11 cellular contexts compared by ENCODE assay signal in the genomic region with DNA sequence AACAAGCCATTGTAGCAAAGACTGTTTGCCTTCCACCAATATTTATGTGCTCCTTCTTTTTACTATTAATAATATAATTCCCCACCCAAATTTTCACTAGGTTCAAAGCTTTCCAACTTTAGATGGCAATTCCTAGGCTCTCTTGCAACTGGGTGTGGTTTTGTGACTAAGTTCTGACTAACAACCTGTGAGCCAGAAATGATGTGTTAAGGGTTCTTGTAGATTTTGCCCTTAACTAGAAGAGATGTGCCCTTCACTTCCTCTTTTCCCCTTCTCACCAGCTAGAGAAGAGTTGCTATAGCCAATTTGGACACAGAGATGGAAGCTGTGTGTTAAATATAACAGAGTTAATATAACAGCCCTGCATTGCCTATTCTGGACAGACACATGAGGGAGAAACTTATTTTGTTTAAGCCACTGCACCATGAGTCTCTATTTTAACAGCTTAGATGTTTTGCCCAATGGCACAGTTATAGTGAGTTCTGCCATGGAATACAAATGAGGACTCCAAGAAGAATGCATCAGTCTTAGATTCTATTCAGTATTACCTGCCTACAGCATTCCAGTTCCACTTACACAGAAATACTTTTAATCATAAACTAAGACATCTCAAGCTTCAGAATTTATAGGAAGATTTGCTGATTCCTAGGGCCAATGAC.
DNase-seq lines count a peak whose midpoint lies in the region; ATAC-seq lines count a peak whose summit lies in the region.
"Had no signal": no experiment of that assay in that cellular context is flagged by ENCODE, and none has a peak within 500 bp of the region (broad histone marks: within the 10 kb centered on the region; RNA-seq: fewer than 3 reads in every experiment).

No MANE protein-coding gene starts in this region.

- peak; percentile 36 for DNase-seq in GM03348 (ENCODE audit: low spot score)
- peak; percentile 52 for DNase-seq in HPDE6-E6E7 (ENCODE audit: extremely low spot score)
- DNase-seq in SKM-1 treated with dmso at 0.1 percent for 144 hours (lab: John Stamatoyannopoulos, UW; ENCODE audit: unreplicated experiment), result peak; percentile 17
- peak; percentile 49 for DNase-seq in iris pigment epithelial cell (ENCODE audit: low read depth)
- no peak for DNase-seq in SHP77 (lab: John Stamatoyannopoulos, UW)
- DNase-seq in GF-D8 (lab: John Stamatoyannopoulos, UW), result no peak
- DNase-seq in NCI-H446 treated with DMSO at 0.1 percent for 48 hours (lab: John Stamatoyannopoulos, UW), result no peak
- DNase-seq: DMS79 treated with DMSO at 0.1 percent for 48 hours, NCI-H510A, pancreas had no signal

- ATAC-seq in HG03342 (IDR thresholded peaks at IDR 0.05; ENCODE audit: unreplicated experiment), result no peak
- ATAC-seq: pancreas had no signal

Comparison
In these comparisons a context has a peak if more than half of its experiments do, and no peak if none do; other contexts are left out.
1. DNase-seq: peak in GM03348 (single experiment), HPDE6-E6E7 (single experiment), SKM-1 treated with dmso at 0.1 percent for 144 hours (single experiment) and iris pigment epithelial cell (single experiment); none in SHP77 (0 of 2), GF-D8 (single experiment) and NCI-H446 treated with DMSO at 0.1 percent for 48 hours (single experiment).